Comparison of ENCODE assay signal across 18 cellular contexts in the genomic region with DNA sequence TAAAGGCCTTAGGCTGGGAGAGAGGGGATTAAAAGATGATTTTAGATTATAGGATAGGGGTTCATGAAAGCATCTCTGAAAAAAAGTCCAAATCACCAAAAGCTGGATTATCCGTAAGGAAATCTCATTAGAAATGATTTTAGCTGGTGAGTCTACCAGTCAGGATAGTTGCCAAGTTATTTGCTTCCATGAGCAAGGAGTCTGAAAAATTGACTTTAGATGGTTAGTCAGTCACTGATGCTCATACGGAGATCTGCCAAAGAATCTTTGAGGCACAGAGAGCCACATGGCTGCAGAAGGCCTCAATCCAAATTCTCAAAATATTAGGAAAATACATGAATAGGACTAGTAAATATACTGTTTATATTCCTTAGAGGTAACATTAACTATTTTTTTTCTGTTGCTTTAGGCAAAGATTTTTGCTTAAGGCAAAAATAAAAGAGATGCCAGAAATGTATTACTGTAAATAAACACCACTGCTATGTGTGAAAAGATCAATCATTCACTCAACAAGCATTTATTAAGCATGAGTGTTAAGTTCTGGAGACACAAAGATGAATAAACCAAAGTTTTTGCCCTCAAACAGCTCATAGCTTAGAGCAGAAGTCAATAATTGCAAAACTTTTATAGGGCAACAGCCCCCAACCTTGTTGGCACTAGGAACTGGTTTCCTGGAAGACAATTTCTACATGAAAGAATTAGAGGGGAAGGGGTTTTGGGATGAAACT.
DNase-seq lines count a peak whose midpoint lies in the region; ATAC-seq, FAIRE-seq and TF ChIP-seq lines count a peak whose summit lies in the region.
"Had no signal": no experiment of that assay in that cellular context is flagged by ENCODE, and none has a peak within 500 bp of the region (broad histone marks: within the 10 kb centered on the region; RNA-seq: fewer than 3 reads in every experiment).

No MANE protein-coding gene starts in this region.

- no peak overlapping the region for H4K91ac ChIP-seq in IMR-90 (ENCODE audit: insufficient read depth, low read depth, low read length)

- H4K20me1 ChIP-seq in IMR-90 (ENCODE audit: insufficient read depth, low read length), result no peaks in the 10 kb centered on the region

- intact Hi-C loops in IMR-90 (cut with micrococcal nuclease), result no loop called here

- H3K18ac ChIP-seq in IMR-90 (ENCODE audit: low read depth, low read length), result peak overlapping the region; percentile 43; the same call in 1 of the 2 replicates

- in situ Hi-C loops in IMR-90 (cut with MboI; ENCODE audit: low sequenced_read_pairs) (no loop called here), astrocyte of the spinal cord (cut with HindIII; ENCODE audit: low sequenced_read_pairs) (no loop called here)

- no peaks in the 10 kb centered on the region for H3K79me1 ChIP-seq in IMR-90 (ENCODE audit: low read depth in 1 of 2, low read length in 2 of 2)

- no peak overlapping the region; the same call in 1 of the 2 replicates for H3K14ac ChIP-seq in IMR-90 (replicated peaks; ENCODE audit: low read depth, low read length)

- no peak for FAIRE-seq in small intestine (lab: Jason Lieb, UNC)
- FAIRE-seq: G401.6, H1 had no signal

- no peak overlapping the region for H3K27ac ChIP-seq in IMR-90 (ENCODE audit: insufficient read depth, low read length)
- H3K27ac ChIP-seq in small intestine (ENCODE audit: low read depth in 1 of 2, low read length in 1 of 2), result no peak overlapping the region
- H3K27ac ChIP-seq: C4-2B, KMS-11, Peyer's patch had no signal

- no peak overlapping the region for H2BK20ac ChIP-seq in IMR-90 (ENCODE audit: low read depth, low read length)

- no peak overlapping the region for H3K23ac ChIP-seq in IMR-90 (ENCODE audit: low read depth, low read length)

- WGBS in IMR-90 (ENCODE audit: extremely low coverage in 2 of 2, insufficient read length in 1 of 2), 2 experiments, result 50% methylated on average over 1 of the region's 2 CpGs; no CpG with 5 or more reads in 1 of the 2 experiments
- 86 to 87% (median 87%) methylated on average over 2 of the region's 2 CpGs for WGBS in small intestine, 3 donors

- no peak overlapping the region for H2AFZ ChIP-seq in IMR-90 (replicated peaks; ENCODE audit: low read length, poor library complexity)

- H3K4me1 ChIP-seq in IMR-90 (ENCODE audit: control insufficient read depth, insufficient read depth, low read length) (peaks cover 4% of the 10 kb centered on the region), small intestine (ENCODE audit: control insufficient read depth in 2 of 2, insufficient read depth in 1 of 2, low read depth in 1 of 2, low read length in 1 of 2) (no peaks in the 10 kb centered on the region)
- H3K4me1 ChIP-seq: Peyer's patch had no signal

- H2AK9ac ChIP-seq in IMR-90 (replicated peaks; ENCODE audit: low read depth, low read length, poor library complexity), result no peak overlapping the region

- H3K27me3 ChIP-seq in IMR-90 (ENCODE audit: control insufficient read depth, insufficient read depth, low read length), result no peaks in the 10 kb centered on the region
- H3K27me3 ChIP-seq in small intestine (ENCODE audit: control insufficient read depth in 2 of 2, insufficient read depth in 2 of 2, low read length in 2 of 2), result no peaks in the 10 kb centered on the region
- H3K27me3 ChIP-seq: Peyer's patch had no signal

- BruUV-seq in IMR-90 (replicated peaks; lab: Mats Ljungman, UMichigan), result no TSS peak

- no peak overlapping the region for H3K56ac ChIP-seq in IMR-90 (ENCODE audit: extremely low read depth, insufficient read depth, low read length)

- H3K4ac ChIP-seq in IMR-90 (ENCODE audit: low read depth, low read length), result 0 out of 2 replicates have a peak overlapping the region, but pooled peaks have one; percentile 12

- ATAC-seq in IMR-90 (ENCODE audit: low read depth), result no peak

- no peak overlapping the region for H2BK120ac ChIP-seq in IMR-90 (ENCODE audit: low read depth, low read length)

- DNase-seq in AG20443 (ENCODE audit: low spot score) (peak; percentile 68), IMR-90 (peak; percentile 75), astrocyte of the spinal cord (ENCODE audit: low read depth, low spot score) (peak; percentile 33), renal cortical epithelial cell (ENCODE audit: low read depth) (peak; percentile 53), HuH-7.5 (ENCODE audit: low spot score) (no peak), small intestine (no peak), iPS-NIHi7 (ENCODE audit: extremely low spot score) (no peak)
- DNase-seq: ACHN, COR-L47, DMS53, NCI-H1105 treated with DMSO at 0.1 percent for 48 hours, NCI-H187, Peyer's patch, SHP77 had no signal

- no peak overlapping the region for H4K8ac ChIP-seq in IMR-90 (ENCODE audit: low read depth in 2 of 2, low read length in 2 of 2)

- TF ChIP-seq CTCF in IMR-90 (conservative IDR thresholded peaks at IDR 0.05; ENCODE audit: low read depth, low read length), result no peak
- TF ChIP-seq CTCF in astrocyte of the spinal cord (IDR thresholded peaks at IDR 0.05; ENCODE audit: low read depth, low read length), result no peak

- H3K4me2 ChIP-seq in IMR-90 (ENCODE audit: low read depth, low read length), result no peak overlapping the region
- H3K4me2 ChIP-seq: KMS-11 had no signal

- peaks cover 3% of the 10 kb centered on the region; the same call in 1 of the 2 replicates for H3K9me3 ChIP-seq in IMR-90 (ENCODE audit: control insufficient read depth, insufficient read depth, low read length)
- H3K9me3 ChIP-seq in small intestine (ENCODE audit: control insufficient read depth, low read depth), result no peaks in the 10 kb centered on the region
- H3K9me3 ChIP-seq: Peyer's patch had no signal

- no peak overlapping the region for H3K9ac ChIP-seq in IMR-90 (ENCODE audit: low read depth, low read length)
- H3K9ac ChIP-seq: KMS-11 had no signal

- TF ChIP-seq RAD21 in IMR-90 (IDR thresholded peaks at IDR 0.05; ENCODE audit: low read length), result no peak

- POLR2A ChIA-PET in IMR-90 (lab: Charles Lee; ENCODE audit: unreplicated experiment), result no interaction called here

- no peak overlapping the region for H2BK5ac ChIP-seq in IMR-90 (ENCODE audit: low read depth, low read length, poor library complexity, severe bottlenecking)

- no peaks in the 10 kb centered on the region for H3K36me3 ChIP-seq in IMR-90 (ENCODE audit: control insufficient read depth, insufficient read depth, low read length)
- no peaks in the 10 kb centered on the region for H3K36me3 ChIP-seq in small intestine (ENCODE audit: control insufficient read depth in 2 of 2, insufficient read depth in 2 of 2, low read length in 2 of 2)
- H3K36me3 ChIP-seq: Peyer's patch had no signal

- peaks cover 4% of the 10 kb centered on the region; the same call in 1 of the 2 replicates for H3K9me1 ChIP-seq in IMR-90 (ENCODE audit: insufficient read depth, low read length)

- no peak overlapping the region for H2AK5ac ChIP-seq in IMR-90 (ENCODE audit: low read depth, low read length)

- H3K4me3 ChIP-seq in IMR-90 (ENCODE audit: insufficient read depth, low read depth, low read length) (no peak overlapping the region), astrocyte of the spinal cord (ENCODE audit: low read depth, low read length) (no peak overlapping the region), small intestine (ENCODE audit: low read depth in 1 of 2, low read length in 2 of 2) (no peak overlapping the region)
- H3K4me3 ChIP-seq: Peyer's patch had no signal

- CTCF ChIA-PET in IMR-90 (lab: Yijun Ruan, JAX), result no interaction called here

- no peak for TF ChIP-seq POLR2A in IMR-90 (IDR thresholded peaks at IDR 0.05; ENCODE audit: low read depth, low read length)

- H4K5ac ChIP-seq in IMR-90 (ENCODE audit: low read depth, low read length), result no peak overlapping the region

- dilution Hi-C loops in IMR-90 (cut with HindIII; ENCODE audit: low sequenced_read_pairs, unreplicated experiment), result no loop called here

- H2BK15ac ChIP-seq in IMR-90 (ENCODE audit: low read depth, low read length), result no peak overlapping the region

TF ChIP-seq in IMR-90, 13 proteins besides CTCF, POLR2A, EP300 and RAD21:
- TF ChIP-seq SMC3 (IDR thresholded peaks at IDR 0.05; ENCODE audit: low read depth, low read length) (no peak), CEBPB (IDR thresholded peaks at IDR 0.05; ENCODE audit: low read depth, low read length) (no peak), CHD1 (IDR thresholded peaks at IDR 0.05; ENCODE audit: low read depth, low read length) (no peak)
- TF ChIP-seq, protein P1, sequence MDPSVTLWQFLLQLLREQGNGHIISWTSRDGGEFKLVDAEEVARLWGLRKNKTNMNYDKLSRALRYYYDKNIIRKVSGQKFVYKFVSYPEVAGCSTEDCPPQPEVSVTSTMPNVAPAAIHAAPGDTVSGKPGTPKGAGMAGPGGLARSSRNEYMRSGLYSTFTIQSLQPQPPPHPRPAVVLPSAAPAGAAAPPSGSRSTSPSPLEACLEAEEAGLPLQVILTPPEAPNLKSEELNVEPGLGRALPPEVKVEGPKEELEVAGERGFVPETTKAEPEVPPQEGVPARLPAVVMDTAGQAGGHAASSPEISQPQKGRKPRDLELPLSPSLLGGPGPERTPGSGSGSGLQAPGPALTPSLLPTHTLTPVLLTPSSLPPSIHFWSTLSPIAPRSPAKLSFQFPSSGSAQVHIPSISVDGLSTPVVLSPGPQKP (IDR thresholded peaks at IDR 0.05; ENCODE audit: borderline replicate concordance, low read depth, low read length), result no peak

Comparison
In these comparisons a context has a peak if more than half of its experiments do, and no peak if none do; other contexts are left out.
1. DNase-seq: peak in AG20443 (single experiment), IMR-90 (single experiment), astrocyte of the spinal cord (single experiment) and renal cortical epithelial cell (single experiment); none in HuH-7.5 (single experiment), small intestine (single experiment) and iPS-NIHi7 (single experiment).